In genomic region chr12:99140017-99140726, GRCh38 we compare ENCODE assay signal across 17 cellular contexts.
A peak's percentile ranks its signal among the peaks of the same experiment; 100 is the strongest.
DNase-seq lines count a peak whose midpoint lies in the region; ATAC-seq and TF ChIP-seq lines count a peak whose summit lies in the region.
"Had no signal": no experiment of that assay in that cellular context is flagged by ENCODE, and none has a peak within 500 bp of the region (broad histone marks: within the 10 kb centered on the region; RNA-seq: fewer than 3 reads in every experiment).

No MANE protein-coding gene starts in this region.

- H3K36me3 ChIP-seq in SK-N-SH (replicated peaks in 1 of 2; ENCODE audit: control insufficient read depth in 1 of 2, insufficient read depth in 2 of 2, low read length in 1 of 2) (no peaks in the 10 kb centered on the region), body of pancreas (replicated peaks in 1 of 2; ENCODE audit: insufficient read depth in 1 of 2, low read depth in 2 of 2) (no peaks in the 10 kb centered on the region), lung (ENCODE audit: control insufficient read depth in 2 of 2, insufficient read depth in 2 of 2, low read length in 2 of 2) (no peaks in the 10 kb centered on the region)

- 19% methylated on average over 7 of the region's 7 CpGs for WGBS in SK-N-SH (ENCODE audit: low lambda C conversion rate)
- WGBS in body of pancreas, 2 donors, result 33 to 42% methylated on average over 7 of the region's 7 CpGs
- 83 to 90% methylated on average over 7 of the region's 7 CpGs for WGBS in lung, 2 donors

- H3K27ac ChIP-seq in SK-N-SH (ENCODE audit: low read depth in 2 of 2, low read length in 1 of 2) (no peak overlapping the region), body of pancreas (peak overlapping the region in 1 of 4 donors; percentile 4), lung (ENCODE audit: low read depth in 1 of 2, low read length in 1 of 2) (no peak overlapping the region)

- H3K9me3 Mint-ChIP-seq in activated naive CD8-positive, alpha-beta T cell treated with anti-CD3 and anti-CD28 coated beads, Interleukin-2, amount 50 U/mL, for 24 hours, result peaks cover 19% of the 10 kb centered on the region

- no peak overlapping the region for H3K9ac ChIP-seq in SK-N-SH

- H3K27me3 ChIP-seq in SK-N-SH (ENCODE audit: insufficient read depth) (no peaks in the 10 kb centered on the region), body of pancreas (no peaks in the 10 kb centered on the region), lung (ENCODE audit: control insufficient read depth, insufficient read depth) (no peaks in the 10 kb centered on the region)

- no peaks in the 10 kb centered on the region for H3K4me1 Mint-ChIP-seq in activated naive CD8-positive, alpha-beta T cell treated with anti-CD3 and anti-CD28 coated beads, Interleukin-2, amount 50 U/mL, for 24 hours
- H3K4me1 Mint-ChIP-seq: CD4-positive, alpha-beta memory T cell had no signal

- no peaks in the 10 kb centered on the region for H3K27me3 Mint-ChIP-seq in activated naive CD8-positive, alpha-beta T cell treated with anti-CD3 and anti-CD28 coated beads, Interleukin-2, amount 50 U/mL, for 24 hours
- H3K27me3 Mint-ChIP-seq: CD4-positive, alpha-beta memory T cell had no signal

- TF ChIP-seq CTCF in SK-N-SH (IDR thresholded peaks at IDR 0.05), result no peak
- no peak for TF ChIP-seq CTCF in body of pancreas (IDR thresholded peaks at IDR 0.05)
- TF ChIP-seq CTCF in lung (IDR thresholded peaks at IDR 0.05; ENCODE audit: control extremely low read depth, extremely low read depth), result no peak

- no peak overlapping the region for H2AFZ ChIP-seq in SK-N-SH (ENCODE audit: low read depth)
- H2AFZ ChIP-seq: GM23338 had no signal

- POLR2A ChIA-PET in SK-N-SH (lab: Yijun Ruan, JAX), result no interaction called here

- no peaks in the 10 kb centered on the region for H3K79me2 ChIP-seq in SK-N-SH (ENCODE audit: insufficient read depth)

- H3K27ac Mint-ChIP-seq in activated naive CD8-positive, alpha-beta T cell treated with anti-CD3 and anti-CD28 coated beads, Interleukin-2, amount 50 U/mL, for 24 hours, result no peak overlapping the region
- H3K27ac Mint-ChIP-seq: CD4-positive, alpha-beta memory T cell; GM23338 had no signal

- H3K36me3 Mint-ChIP-seq in activated naive CD8-positive, alpha-beta T cell treated with anti-CD3 and anti-CD28 coated beads, Interleukin-2, amount 50 U/mL, for 24 hours (ENCODE audit: low read depth), result no peaks in the 10 kb centered on the region
- H3K36me3 Mint-ChIP-seq: CD4-positive, alpha-beta memory T cell had no signal

- H4K20me1 ChIP-seq in SK-N-SH (ENCODE audit: insufficient read depth), result no peaks in the 10 kb centered on the region

- intact Hi-C loops in body of pancreas (cut with DNase I), result no loop called here

- TF ChIP-seq RAD21 in SK-N-SH (IDR thresholded peaks at IDR 0.05; ENCODE audit: low read length), result no peak

- DNase-seq in SK-N-SH, result no peak
- peak in 1 of 4 donors; percentile 16 for DNase-seq in body of pancreas
- DNase-seq in lung (ENCODE audit: low spot score), result no peak
- no peak for DNase-seq in activated naive CD8-positive, alpha-beta T cell treated with anti-CD3 and anti-CD28 coated beads, Interleukin-2, amount 50 U/mL, for 24 hours
- no peak for DNase-seq in NCI-H2029 (lab: John Stamatoyannopoulos, UW)
- DNase-seq: C1 segment of cervical spinal cord; Calu3; CD4-positive, alpha-beta memory T cell; COR-L47; DMS53; DMS79 treated with DMSO at 0.1 percent for 48 hours; GF-D8; H9 had no signal

- CTCF ChIA-PET in SK-N-SH (lab: Yijun Ruan, JAX), result no interaction called here

- TF ChIP-seq POLR2A in body of pancreas (IDR thresholded peaks at IDR 0.05), result no peak

- H3K4me3 Mint-ChIP-seq in activated naive CD8-positive, alpha-beta T cell treated with anti-CD3 and anti-CD28 coated beads, Interleukin-2, amount 50 U/mL, for 24 hours, result no peak overlapping the region
- H3K4me3 Mint-ChIP-seq: CD4-positive, alpha-beta memory T cell; GM23338; H9 had no signal

- no peak for TF ChIP-seq EP300 in SK-N-SH (IDR thresholded peaks at IDR 0.05; ENCODE audit: borderline replicate concordance in 1 of 2, low read depth in 1 of 2, low read length in 1 of 2)

- H3K9me3 ChIP-seq in SK-N-SH (no peaks in the 10 kb centered on the region), body of pancreas (no peaks in the 10 kb centered on the region), lung (ENCODE audit: control insufficient read depth in 2 of 2, insufficient read depth in 1 of 2, low read length in 1 of 2) (no peaks in the 10 kb centered on the region)

- ATAC-seq in SK-N-SH treated with all-trans-retinoic acid at 6 μM for 48 hours (no peak), body of pancreas (peak; percentile 63), lung (ENCODE audit: insufficient read depth, low FRiP score) (peak; percentile 41), HG02973 (IDR thresholded peaks at IDR 0.05; ENCODE audit: unreplicated experiment) (no peak)
- ATAC-seq in activated naive CD8-positive, alpha-beta T cell treated with anti-CD3 and anti-CD28 coated beads, Interleukin-2, amount 50 U/mL, for 24 hours, result no peak
- ATAC-seq: GM23338, HCT116 had no signal

- H3K4me3 ChIP-seq in SK-N-SH (ENCODE audit: low read depth in 2 of 2, low read length in 1 of 2) (no peak overlapping the region), body of pancreas (no peak overlapping the region), lung (no peak overlapping the region)
- H3K4me3 ChIP-seq: GM23338 had no signal

- H3F3A ChIP-seq in SK-N-SH (replicated peaks; ENCODE audit: insufficient read depth), result no peaks in the 10 kb centered on the region

- H3K4me2 ChIP-seq in SK-N-SH, result no peak overlapping the region
- H3K4me2 ChIP-seq: GM23338 had no signal

- peaks cover 0 to 3% of the 10 kb centered on the region in 2 experiments; a peak in 1 of 4 replicates for H3K4me1 ChIP-seq in SK-N-SH (ENCODE audit: control insufficient read depth in 1 of 2, insufficient read depth in 2 of 2, low read depth in 1 of 2, low read length in 1 of 2)
- H3K4me1 ChIP-seq in body of pancreas, result peaks cover 16% of the 10 kb centered on the region
- H3K4me1 ChIP-seq in lung (ENCODE audit: control insufficient read depth in 2 of 2, insufficient read depth in 2 of 2, low read length in 2 of 2), result no peaks in the 10 kb centered on the region

- no peaks in the 10 kb centered on the region for H3K9me2 ChIP-seq in SK-N-SH

TF ChIP-seq in SK-N-SH treated with all-trans-retinoic acid at 6 μM for 48 hours, 23 proteins besides CTCF, POLR2A, EP300 and RAD21:
- TF ChIP-seq OSR1 (CRISPR knock-in tag; IDR thresholded peaks at IDR 0.05) (no peak), ISL1 (CRISPR knock-in tag; IDR thresholded peaks at IDR 0.05) (peak; percentile 71), RARB (CRISPR knock-in tag; IDR thresholded peaks at IDR 0.05) (no peak), TCF4 (CRISPR knock-in tag; IDR thresholded peaks at IDR 0.05; ENCODE audit: borderline replicate concordance) (no peak), BACH2 (CRISPR knock-in tag; IDR thresholded peaks at IDR 0.05; ENCODE audit: borderline replicate concordance) (no peak), TOX (CRISPR knock-in tag; IDR thresholded peaks at IDR 0.05; ENCODE audit: borderline replicate concordance) (no peak), PATZ1 (CRISPR knock-in tag; IDR thresholded peaks at IDR 0.05; ENCODE audit: borderline replicate concordance) (no peak)

TF ChIP-seq in SK-N-SH, 30 proteins besides CTCF, POLR2A, EP300 and RAD21:
- TF ChIP-seq MEF2A (IDR thresholded peaks at IDR 0.05; ENCODE audit: borderline replicate concordance, low read depth) (no peak), SMC3 (IDR thresholded peaks at IDR 0.05; ENCODE audit: low read depth, low read length) (no peak), USF2 (IDR thresholded peaks at IDR 0.05; ENCODE audit: borderline replicate concordance, low read depth, low read length) (no peak), CHD2 (IDR thresholded peaks at IDR 0.05; ENCODE audit: low read length, partially characterized antibody) (no peak), FOXM1 (IDR thresholded peaks at IDR 0.05; ENCODE audit: low read depth) (no peak), NFIC (IDR thresholded peaks at IDR 0.05; ENCODE audit: borderline replicate concordance) (no peak), FOSL2 (IDR thresholded peaks at IDR 0.05; ENCODE audit: borderline replicate concordance, low read depth) (no peak), MXI1 (IDR thresholded peaks at IDR 0.05; ENCODE audit: low read depth, low read length) (no peak), TAF1 (IDR thresholded peaks at IDR 0.05; ENCODE audit: borderline replicate concordance, low read depth, low read length) (no peak), JUND (IDR thresholded peaks at IDR 0.05) (no peak), EZH2phosphoT487 (IDR thresholded peaks at IDR 0.05; ENCODE audit: borderline replicate concordance, low read depth) (no peak), MAX (IDR thresholded peaks at IDR 0.05; ENCODE audit: low read depth) (no peak), RCOR1 (IDR thresholded peaks at IDR 0.05; ENCODE audit: low read length) (no peak)

Comparison
In these comparisons a context has a peak if more than half of its experiments do, and no peak if none do; other contexts are left out.
1. ATAC-seq: peak in body of pancreas (single experiment) and lung (single experiment); none in SK-N-SH treated with all-trans-retinoic acid at 6 μM for 48 hours (single experiment), activated naive CD8-positive, alpha-beta T cell treated with anti-CD3 and anti-CD28 coated beads, Interleukin-2, amount 50 U/mL, for 24 hours (single experiment) and HG02973 (single experiment).